ENCODE assay signal across 1 cellular context in genomic region chr22:22877523-22878210, GRCh38.
TF ChIP-seq lines count a peak whose summit lies in the region.

No MANE protein-coding gene starts in this region.

TF ChIP-seq in WTC11, 78 proteins besides CTCF, POLR2A, EP300 and RAD21 (continued from another document):
- TF ChIP-seq ZNF512 (CRISPR knock-in tag; IDR thresholded peaks at IDR 0.05; ENCODE audit: borderline replicate concordance) (no peak), HMGXB4 (CRISPR knock-in tag; IDR thresholded peaks at IDR 0.05) (no peak), NFATC4 (CRISPR knock-in tag; IDR thresholded peaks at IDR 0.05) (no peak), FOXK1 (CRISPR knock-in tag; IDR thresholded peaks at IDR 0.05) (no peak), NFYB (CRISPR knock-in tag; conservative IDR thresholded peaks at IDR 0.05; ENCODE audit: low read depth) (no peak), NFE2L1 (CRISPR knock-in tag; IDR thresholded peaks at IDR 0.05) (no peak)
